Comparison of ENCODE assay signal across 24 cellular contexts in the genomic region with DNA sequence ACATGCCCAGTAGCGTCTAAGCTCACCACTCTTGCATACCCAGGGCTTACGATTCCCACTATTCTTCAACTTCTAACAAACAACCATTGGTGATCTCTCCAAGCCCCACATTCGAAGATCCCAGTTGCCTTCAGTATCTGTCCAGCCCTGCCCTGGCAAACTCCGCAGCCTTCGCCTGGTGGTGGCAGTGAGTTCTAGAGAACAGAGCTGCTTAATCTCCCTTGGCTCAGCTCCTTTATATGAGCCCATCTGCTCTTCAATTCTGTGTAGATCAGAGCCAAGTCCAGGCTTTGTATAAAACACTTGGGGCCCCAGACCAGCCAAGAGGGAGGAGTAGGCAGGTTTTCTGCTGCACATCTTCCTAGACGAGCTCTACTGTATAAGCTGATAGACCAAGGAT.
A peak's percentile ranks its signal among the peaks of the same experiment; 100 is the strongest.
DNase-seq lines count a peak whose midpoint lies in the region; ATAC-seq and TF ChIP-seq lines count a peak whose summit lies in the region.
"Had no signal": no experiment of that assay in that cellular context is flagged by ENCODE, and none has a peak within 500 bp of the region (broad histone marks: within the 10 kb centered on the region; RNA-seq: fewer than 3 reads in every experiment).

No MANE protein-coding gene starts in this region.

- H3K9me3 ChIP-seq in RWPE2 (ENCODE audit: severe bottlenecking) (no peaks in the 10 kb centered on the region), heart left ventricle (no peaks in the 10 kb centered on the region)
- H3K9me3 ChIP-seq: gastrocnemius medialis, HAP-1, lower lobe of right lung, ovary, Peyer's patch, SJCRH30, transverse colon had no signal

- WGBS in heart left ventricle, 4 donors, result 58 to 68% (median 60%) methylated on average over 6 of the region's 6 CpGs

- H3K4me3 ChIP-seq in RWPE2 (ENCODE audit: severe bottlenecking) (no peak overlapping the region), heart left ventricle (no peak overlapping the region)
- H3K4me3 ChIP-seq: gastrocnemius medialis, HAP-1, lower lobe of right lung, ovary, Peyer's patch, SJCRH30, transverse colon had no signal

- no peaks in the 10 kb centered on the region for H3K4me1 ChIP-seq in RWPE2 (ENCODE audit: insufficient read depth, poor library complexity, severe bottlenecking)
- peaks cover 0 to 15% (median 0%) of the 10 kb centered on the region in 12 donors for H3K4me1 ChIP-seq in heart left ventricle
- H3K4me1 ChIP-seq: gastrocnemius medialis, lower lobe of right lung, Peyer's patch, SJCRH30, transverse colon had no signal

- intact Hi-C loops in Right ventricle myocardium superior (cut with DNase I), result loop anchor here (10.0 kb wide), 2 partner anchors 105 to 415 kb away; a partner anchor contains a TSS
- intact Hi-C loops in cardiac septum (cut with DNase I), result loop anchor here (2.0 to 5.0 kb wide), 2 partner anchors 212 to 421 kb away; no protein-coding TSS in a partner anchor
- intact Hi-C loops in heart left ventricle (cut with DNase I), result loop anchor here (2.0 to 10.0 kb wide), 14 partner anchors 42 to 423 kb away; a partner anchor contains a TSS

- no peak for TF ChIP-seq POLR2A in heart left ventricle (IDR thresholded peaks at IDR 0.05)

- DNase-seq in Right ventricle myocardium superior (peak; percentile 54), cardiac septum (ENCODE audit: low spot score) (no peak), RWPE2 (ENCODE audit: low spot score) (no peak), heart left ventricle (peak in 2 of 5 donors; percentile 40 to 54), KG1 (lab: John Stamatoyannopoulos, UW) (no peak), NCI-H69 (lab: John Stamatoyannopoulos, UW) (no peak), mesenteric fat pad (ENCODE audit: low spot score) (no peak)
- no peak for DNase-seq in effector CD8-positive, alpha-beta T cell (lab: John Stamatoyannopoulos, UW)
- DNase-seq: activated CD4-positive, alpha-beta memory T cell treated with anti-CD3 and anti-CD28 coated beads, Interleukin-2, amount 10 ng/mL, durations not matched to agents 7 days and 5 days; cortex of kidney; DND-41; gastrocnemius medialis; lower lobe of right lung; NCI-H345; ovary; Peyer's patch; SJCRH30; stimulated activated CD4-positive, alpha-beta T cell treated with anti-CD3 and anti-CD28 coated beads, Interleukin-2, amount 100 ng/mL, for 48 hours; T-cell; transverse colon had no signal

- no peak for TF ChIP-seq CTCF in RWPE2 (IDR thresholded peaks at IDR 0.05; ENCODE audit: poor library complexity, severe bottlenecking)
- TF ChIP-seq CTCF in heart left ventricle (IDR thresholded peaks at IDR 0.05), result peak in 3 of 12 donors; percentile 14 to 30 (median 30)

- ATAC-seq in Right ventricle myocardium superior (ENCODE audit: poor library complexity), result peak; percentile 78
- ATAC-seq in RWPE2 (ENCODE audit: low read depth), result 0 out of 3 replicates have a peak, but pooled peaks have one; percentile 27
- ATAC-seq in heart left ventricle, result peak; percentile 33 to 85 (median 78)
- ATAC-seq: activated CD4-positive, CD25-positive, alpha-beta regulatory T cell treated with anti-CD3 and anti-CD28 coated beads, Interleukin-2, amount 50 U/mL, for 24 hours; activated T-helper 17 cell treated with anti-CD3 and anti-CD28 coated beads, Interleukin-2, amount 50 U/mL, for 72 hours; esophagus mucosa; gastrocnemius medialis; lower lobe of right lung; T-cell had no signal

- H3K27me3 ChIP-seq in RWPE2 (ENCODE audit: insufficient read depth, poor library complexity, severe bottlenecking), result no peaks in the 10 kb centered on the region
- no peaks in the 10 kb centered on the region for H3K27me3 ChIP-seq in heart left ventricle
- H3K27me3 ChIP-seq: gastrocnemius medialis, ovary, Peyer's patch, SJCRH30, transverse colon had no signal

- H3K36me3 ChIP-seq in RWPE2 (ENCODE audit: low read depth) (no peaks in the 10 kb centered on the region), heart left ventricle (no peaks in the 10 kb centered on the region)
- H3K36me3 ChIP-seq: gastrocnemius medialis, HAP-1, lower lobe of right lung, ovary, Peyer's patch, SJCRH30, transverse colon had no signal

- H3K27ac ChIP-seq in RWPE2 (ENCODE audit: poor library complexity, severe bottlenecking), result no peak overlapping the region
- no peak overlapping the region for H3K27ac ChIP-seq in heart left ventricle
- H3K27ac ChIP-seq: gastrocnemius medialis, lower lobe of right lung, ovary, Peyer's patch, SJCRH30, transverse colon had no signal

Comparison
In these comparisons a context has a peak if more than half of its experiments do, and no peak if none do; other contexts are left out.
1. ATAC-seq: peak in every context shown above with its lines; median percentile 78 in Right ventricle myocardium superior; 78 in heart left ventricle; 27 in RWPE2.